In the genomic region with DNA sequence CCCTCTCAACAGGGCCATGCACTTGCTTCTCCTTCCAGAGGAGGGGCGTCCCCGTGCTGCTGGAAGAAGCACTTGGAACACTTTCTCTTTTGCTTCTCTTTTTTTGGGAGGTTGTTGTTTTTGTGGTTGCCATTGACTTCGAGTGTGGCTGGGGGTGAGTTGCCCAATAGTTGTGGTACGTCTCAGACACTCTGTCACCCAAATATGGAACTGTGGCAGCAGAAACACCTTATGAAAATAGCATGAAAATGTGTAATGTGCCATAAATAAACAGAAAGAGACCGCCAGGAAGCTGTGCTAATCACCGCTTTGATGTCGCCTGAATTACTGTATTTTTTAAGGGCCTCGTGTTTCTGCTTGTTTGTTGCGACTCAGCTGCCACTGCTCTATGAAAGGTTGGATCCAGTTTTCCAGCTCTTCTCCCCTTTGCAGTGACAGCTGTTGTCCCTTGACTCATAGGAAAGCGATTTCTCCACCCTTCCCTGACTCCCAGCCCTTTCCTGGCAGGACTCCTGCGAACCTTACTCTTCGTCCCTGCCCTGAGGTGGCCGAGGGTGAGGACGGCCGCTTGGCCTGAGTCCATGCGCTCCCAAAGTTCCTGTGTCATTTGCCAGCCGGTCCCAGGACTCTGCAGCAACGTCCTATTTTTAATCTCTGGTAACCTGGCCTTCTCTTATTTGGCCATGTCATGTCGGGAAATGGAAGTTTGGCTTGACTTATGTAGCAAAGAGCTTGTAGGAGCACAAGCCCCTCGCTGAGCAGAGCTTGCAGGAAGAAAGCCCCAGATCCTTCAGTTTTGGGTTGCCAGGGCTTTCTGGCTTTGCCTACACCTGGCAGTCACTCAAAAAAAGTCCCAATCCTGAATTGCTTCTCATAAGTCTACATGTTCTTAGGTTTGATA, we compare ENCODE assay signal across 1 cellular context.
TF ChIP-seq lines count a peak whose summit lies in the region.

No MANE protein-coding gene starts in this region.

TF ChIP-seq in GM12878, 131 proteins besides CTCF, POLR2A, EP300 and RAD21 (continued from another document):
- 0 out of 2 replicates have a peak, but pooled peaks have one; percentile 25 for TF ChIP-seq ATF2 (IDR thresholded peaks at IDR 0.05; ENCODE audit: low read length)
- no peak for TF ChIP-seq NFXL1 (IDR thresholded peaks at IDR 0.05; ENCODE audit: borderline replicate concordance)
- no peak for TF ChIP-seq SMAD5 (IDR thresholded peaks at IDR 0.05; ENCODE audit: low read depth)
- TF ChIP-seq RUNX3 (IDR thresholded peaks at IDR 0.05; ENCODE audit: low read length), result peak; percentile 31; the same call in 1 of the 2 replicates
